18 cellular contexts compared by ENCODE assay signal in the genomic region with DNA sequence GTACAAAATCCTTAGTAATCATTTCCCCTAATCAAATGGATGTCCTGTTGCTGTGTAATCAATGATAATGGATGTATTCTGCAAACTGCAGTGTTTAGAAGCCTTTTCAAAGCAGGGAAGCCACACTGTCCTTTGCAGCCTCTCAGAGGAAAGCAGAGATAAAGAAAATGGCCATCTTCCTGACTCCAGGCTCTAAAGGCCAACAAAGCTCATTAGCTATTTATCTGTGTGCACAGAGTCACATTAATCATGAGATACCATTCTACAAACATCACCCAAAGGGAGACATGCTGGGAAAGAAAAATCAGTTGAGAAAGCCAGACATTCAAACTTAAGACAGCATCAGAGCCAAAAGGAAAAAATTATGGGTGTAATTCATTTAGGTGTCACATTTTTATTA.
A peak's percentile ranks its signal among the peaks of the same experiment; 100 is the strongest.
DNase-seq lines count a peak whose midpoint lies in the region; ATAC-seq and TF ChIP-seq lines count a peak whose summit lies in the region.
"Had no signal": no experiment of that assay in that cellular context is flagged by ENCODE, and none has a peak within 500 bp of the region (broad histone marks: within the 10 kb centered on the region; RNA-seq: fewer than 3 reads in every experiment).

No MANE protein-coding gene starts in this region.

- H3K4me3 Mint-ChIP-seq in GM23338 = no peak overlapping the region
- no peak overlapping the region for H3K4me3 Mint-ChIP-seq in neural crest cell
- H3K4me3 Mint-ChIP-seq in T-helper 2 cell treated with Interferon-gamma antibody and Interleukin-4, amounts not matched to agents 5 μg/mL and 100 μg/mL, for 36 hours = no peak overlapping the region
- H3K4me3 Mint-ChIP-seq: CD4-positive, alpha-beta T cell had no signal

- intact Hi-C loops in testis (cut with DNase I; ENCODE audit: low total_unique reads) = no loop called here

- no peaks in the 10 kb centered on the region for H3K36me3 Mint-ChIP-seq in GM23338 (ENCODE audit: low read depth)
- H3K36me3 Mint-ChIP-seq in neural crest cell (ENCODE audit: low read depth) = no peaks in the 10 kb centered on the region
- H3K36me3 Mint-ChIP-seq in T-helper 2 cell treated with Interferon-gamma antibody and Interleukin-4, amounts not matched to agents 5 μg/mL and 100 μg/mL, for 36 hours (ENCODE audit: low read depth) = no peaks in the 10 kb centered on the region

- H3K4me1 ChIP-seq in GM23338 (ENCODE audit: insufficient read depth) = no peaks in the 10 kb centered on the region
- H3K4me1 ChIP-seq in testis = no peaks in the 10 kb centered on the region
- H3K4me1 ChIP-seq: BLaER1 had no signal

- no peak overlapping the region for H3K4me2 ChIP-seq in GM23338
- H3K4me2 ChIP-seq: BLaER1 had no signal

- no peaks in the 10 kb centered on the region for H4K20me1 ChIP-seq in GM23338 (replicated peaks; ENCODE audit: insufficient read depth)
- H4K20me1 ChIP-seq: BLaER1 had no signal

- H3K27ac ChIP-seq in GM23338 (ENCODE audit: low read depth) (no peak overlapping the region), testis (no peak overlapping the region)
- H3K27ac ChIP-seq: BLaER1 had no signal

- no peaks in the 10 kb centered on the region for H3F3A ChIP-seq in GM23338 (replicated peaks; ENCODE audit: low read depth)

- H3K4me1 Mint-ChIP-seq in GM23338 (no peaks in the 10 kb centered on the region), neural crest cell (peaks cover 10% of the 10 kb centered on the region)
- no peaks in the 10 kb centered on the region for H3K4me1 Mint-ChIP-seq in T-helper 2 cell treated with Interferon-gamma antibody and Interleukin-4, amounts not matched to agents 5 μg/mL and 100 μg/mL, for 36 hours (ENCODE audit: low read depth)

- peak overlapping the region; percentile 24; the same call in 1 of the 2 replicates for H2AFZ ChIP-seq in GM23338

- no peaks in the 10 kb centered on the region for H3K9me3 ChIP-seq in testis
- H3K9me3 ChIP-seq: BLaER1 had no signal

- DNase-seq in GM23338 (ENCODE audit: low spot score) (no peak), NCI-H146 treated with DMSO at 0.1 percent for 48 hours (lab: John Stamatoyannopoulos, UW; ENCODE audit: unreplicated experiment) (peak; percentile 69), fibroblast of villous mesenchyme (ENCODE audit: low read depth) (peak; percentile 29), neural crest cell (ENCODE audit: low read depth, low spot score) (no peak), GM03348 (ENCODE audit: low spot score) (no peak), DMS 273 treated with DMSO at 0.1 percent for 48 hours (lab: John Stamatoyannopoulos, UW) (no peak), testis (no peak)
- DNase-seq in T-helper 2 cell treated with Interferon-gamma antibody and Interleukin-4, amounts not matched to agents 5 μg/mL and 100 μg/mL, for 36 hours (ENCODE audit: low spot score) = no peak
- DNase-seq: CD4-positive, alpha-beta T cell; COR-L47; H7; Karpas-422; NCI-H1417; NCI-H187 treated with DMSO at 0.1 percent for 48 hours; NCI-H510A treated with DMSO at 0.1 percent for 48 hours; Right ventricle myocardium superior; SW 1271 had no signal

- no peaks in the 10 kb centered on the region for H3K79me2 ChIP-seq in GM23338 (replicated peaks; ENCODE audit: insufficient read depth)

- TF ChIP-seq CTCF in GM23338 (conservative IDR thresholded peaks at IDR 0.05; ENCODE audit: low read depth in 2 of 2) = no peak
- TF ChIP-seq CTCF in fibroblast of villous mesenchyme (IDR thresholded peaks at IDR 0.05; ENCODE audit: insufficient read depth, low read depth, low read length) = no peak
- TF ChIP-seq CTCF in neural crest cell (conservative IDR thresholded peaks at IDR 0.05) = no peak
- no peak for TF ChIP-seq CTCF in testis (IDR thresholded peaks at IDR 0.05)

- H3K4me3 ChIP-seq in GM23338 (no peak overlapping the region), fibroblast of villous mesenchyme (ENCODE audit: low read depth, low read length) (no peak overlapping the region), testis (no peak overlapping the region)
- H3K4me3 ChIP-seq: BLaER1 had no signal

- H3K27me3 ChIP-seq in GM23338 (ENCODE audit: insufficient read depth) (no peaks in the 10 kb centered on the region), testis (no peaks in the 10 kb centered on the region)
- H3K27me3 ChIP-seq: BLaER1 had no signal

- H3K9me3 Mint-ChIP-seq in GM23338 (no peaks in the 10 kb centered on the region), neural crest cell (peaks cover 2% of the 10 kb centered on the region)
- no peaks in the 10 kb centered on the region for H3K9me3 Mint-ChIP-seq in T-helper 2 cell treated with Interferon-gamma antibody and Interleukin-4, amounts not matched to agents 5 μg/mL and 100 μg/mL, for 36 hours
- H3K9me3 Mint-ChIP-seq: CD4-positive, alpha-beta T cell had no signal

- TF ChIP-seq POLR2A in testis (IDR thresholded peaks at IDR 0.05) = no peak

- H3K27ac Mint-ChIP-seq in GM23338 = peak overlapping the region; percentile 53; the same call in 1 of the 2 replicates
- peak overlapping the region; percentile 1 for H3K27ac Mint-ChIP-seq in neural crest cell (ENCODE audit: unreplicated experiment)
- no peak overlapping the region for H3K27ac Mint-ChIP-seq in T-helper 2 cell treated with Interferon-gamma antibody and Interleukin-4, amounts not matched to agents 5 μg/mL and 100 μg/mL, for 36 hours
- H3K27ac Mint-ChIP-seq: CD4-positive, alpha-beta T cell had no signal

- H3K27me3 Mint-ChIP-seq in GM23338 (ENCODE audit: insufficient read depth, low read depth, poor library complexity) (no peaks in the 10 kb centered on the region), neural crest cell (ENCODE audit: low read depth) (no peaks in the 10 kb centered on the region)
- H3K27me3 Mint-ChIP-seq in T-helper 2 cell treated with Interferon-gamma antibody and Interleukin-4, amounts not matched to agents 5 μg/mL and 100 μg/mL, for 36 hours (ENCODE audit: low read depth) = no peaks in the 10 kb centered on the region
- H3K27me3 Mint-ChIP-seq: CD4-positive, alpha-beta T cell had no signal

- H3K36me3 ChIP-seq in GM23338 (ENCODE audit: insufficient read depth) (no peaks in the 10 kb centered on the region), testis (ENCODE audit: low read depth, missing control alignments) (no peaks in the 10 kb centered on the region)
- H3K36me3 ChIP-seq: BLaER1 had no signal

- ATAC-seq in GM23338 = no peak

- H3K9me2 ChIP-seq in GM23338 (ENCODE audit: insufficient read depth) = no peaks in the 10 kb centered on the region

TF ChIP-seq in GM23338, 12 proteins besides CTCF, POLR2A, EP300 and RAD21 (continues in another document):
- TF ChIP-seq ETS1 (IDR thresholded peaks at IDR 0.05) (no peak), ZNF331 (CRISPR knock-in tag; IDR thresholded peaks at IDR 0.05; ENCODE audit: low read depth) (no peak), ZNF114 (CRISPR knock-in tag; IDR thresholded peaks at IDR 0.05) (no peak), NANOG (IDR thresholded peaks at IDR 0.05; ENCODE audit: borderline replicate concordance) (no peak), CREB1 (CRISPR knock-in tag; IDR thresholded peaks at IDR 0.05; ENCODE audit: low read depth) (no peak), EZH2 (IDR thresholded peaks at IDR 0.05; ENCODE audit: low read depth, unreplicated experiment) (no peak), JUNB (IDR thresholded peaks at IDR 0.05; ENCODE audit: unreplicated experiment) (no peak)
- TF ChIP-seq, protein P1, sequence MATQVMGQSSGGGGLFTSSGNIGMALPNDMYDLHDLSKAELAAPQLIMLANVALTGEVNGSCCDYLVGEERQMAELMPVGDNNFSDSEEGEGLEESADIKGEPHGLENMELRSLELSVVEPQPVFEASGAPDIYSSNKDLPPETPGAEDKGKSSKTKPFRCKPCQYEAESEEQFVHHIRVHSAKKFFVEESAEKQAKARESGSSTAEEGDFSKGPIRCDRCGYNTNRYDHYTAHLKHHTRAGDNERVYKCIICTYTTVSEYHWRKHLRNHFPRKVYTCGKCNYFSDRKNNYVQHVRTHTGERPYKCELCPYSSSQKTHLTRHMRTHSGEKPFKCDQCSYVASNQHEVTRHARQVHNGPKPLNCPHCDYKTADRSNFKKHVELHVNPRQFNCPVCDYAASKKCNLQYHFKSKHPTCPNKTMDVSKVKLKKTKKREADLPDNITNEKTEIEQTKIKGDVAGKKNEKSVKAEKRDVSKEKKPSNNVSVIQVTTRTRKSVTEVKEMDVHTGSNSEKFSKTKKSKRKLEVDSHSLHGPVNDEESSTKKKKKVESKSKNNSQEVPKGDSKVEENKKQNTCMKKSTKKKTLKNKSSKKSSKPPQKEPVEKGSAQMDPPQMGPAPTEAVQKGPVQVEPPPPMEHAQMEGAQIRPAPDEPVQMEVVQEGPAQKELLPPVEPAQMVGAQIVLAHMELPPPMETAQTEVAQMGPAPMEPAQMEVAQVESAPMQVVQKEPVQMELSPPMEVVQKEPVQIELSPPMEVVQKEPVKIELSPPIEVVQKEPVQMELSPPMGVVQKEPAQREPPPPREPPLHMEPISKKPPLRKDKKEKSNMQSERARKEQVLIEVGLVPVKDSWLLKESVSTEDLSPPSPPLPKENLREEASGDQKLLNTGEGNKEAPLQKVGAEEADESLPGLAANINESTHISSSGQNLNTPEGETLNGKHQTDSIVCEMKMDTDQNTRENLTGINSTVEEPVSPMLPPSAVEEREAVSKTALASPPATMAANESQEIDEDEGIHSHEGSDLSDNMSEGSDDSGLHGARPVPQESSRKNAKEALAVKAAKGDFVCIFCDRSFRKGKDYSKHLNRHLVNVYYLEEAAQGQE (IDR thresholded peaks at IDR 0.05; ENCODE audit: unreplicated experiment) = no peak

Comparison
In these comparisons a context has a peak if more than half of its experiments do, and no peak if none do; other contexts are left out.
1. DNase-seq: peak in NCI-H146 treated with DMSO at 0.1 percent for 48 hours (single experiment) and fibroblast of villous mesenchyme (single experiment); none in GM23338 (single experiment), neural crest cell (single experiment), GM03348 (single experiment), DMS 273 treated with DMSO at 0.1 percent for 48 hours (single experiment), testis (single experiment) and T-helper 2 cell treated with Interferon-gamma antibody and Interleukin-4, amounts not matched to agents 5 μg/mL and 100 μg/mL, for 36 hours (single experiment).